9 cellular contexts compared by ENCODE assay signal in the genomic region with DNA sequence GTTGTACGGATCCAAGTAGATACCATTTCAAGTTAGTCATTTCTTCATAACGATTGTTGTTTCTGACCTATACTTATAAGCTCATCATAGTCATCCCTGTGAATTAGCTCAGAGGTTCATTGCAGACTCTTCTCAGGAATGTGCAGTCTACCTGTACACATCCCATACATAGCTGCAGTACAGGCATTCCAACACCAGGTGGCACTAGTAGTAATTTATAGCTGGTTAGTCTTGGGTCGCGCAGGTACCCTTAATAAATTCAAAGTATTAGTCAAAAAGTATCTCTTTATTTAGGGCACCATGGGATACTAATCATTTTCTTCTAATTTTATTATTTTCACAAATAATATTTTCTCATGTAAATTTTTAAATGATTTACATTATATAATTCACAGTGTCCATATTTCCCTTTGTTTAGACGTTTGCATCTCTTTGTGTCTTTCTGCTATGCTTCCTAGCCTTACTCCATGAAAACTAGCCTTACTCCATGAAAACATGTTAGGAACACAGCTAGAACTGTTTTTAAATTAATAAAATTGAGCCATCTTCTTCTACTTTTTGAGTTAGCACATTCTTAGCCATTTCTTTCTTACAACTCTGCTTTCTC.
A peak's percentile ranks its signal among the peaks of the same experiment; 100 is the strongest.
DNase-seq lines count a peak whose midpoint lies in the region; TF ChIP-seq lines count a peak whose summit lies in the region.
"Had no signal": no experiment of that assay in that cellular context is flagged by ENCODE, and none has a peak within 500 bp of the region (broad histone marks: within the 10 kb centered on the region; RNA-seq: fewer than 3 reads in every experiment).

No MANE protein-coding gene starts in this region.

- DNase-seq in NCI-H2107 treated with DMSO at 0.1 percent for 48 hours (lab: John Stamatoyannopoulos, UW; ENCODE audit: unreplicated experiment) (peak; percentile 35), NCI-H2107 (lab: John Stamatoyannopoulos, UW) (no peak), GM23248 (peak; percentile 37), SHP77 treated with DMSO at 0.1 percent for 48 hours (lab: John Stamatoyannopoulos, UW) (peak; percentile 24), ascending aorta (ENCODE audit: low spot score in 2 of 2) (peak in 1 of 2 donors; percentile 69), iPS-NIHi11 (ENCODE audit: low spot score) (peak; percentile 48)
- peak; percentile 10 to 22 for DNase-seq in stimulated activated CD4-positive, alpha-beta T cell treated with anti-CD3 and anti-CD28 coated beads, Interleukin-1b, Interleukin-23, amount 100 ng/mL, for 4 hours (ENCODE audit: low read depth in 2 of 2)

- WGBS in GM23248 (ENCODE audit: low coverage in 1 of 2, low lambda C conversion rate in 2 of 2, missing lambda C conversion rate in 2 of 2), 2 experiments: 59 to 65% methylated on average over 5 of the region's 5 CpGs

- no peak overlapping the region for H3K4me3 ChIP-seq in GM23248
- H3K4me3 ChIP-seq in KMS-11 (IDR thresholded peaks at IDR 0.05; ENCODE audit: insufficient read depth, low read depth, low read length): no peak overlapping the region
- H3K4me3 ChIP-seq in ascending aorta: no peak overlapping the region
- H3K4me3 ChIP-seq: BLaER1 treated with 17β-estradiol and CSF1 and Interleukin-3, amounts not matched to agents 10 nM and 100 nM had no signal

- no peaks in the 10 kb centered on the region for H3K9me2 ChIP-seq in GM23248 (ENCODE audit: insufficient read depth)

- in situ Hi-C loops in GM23248 (cut with MboI): no loop called here

- TF ChIP-seq CTCF in KMS-11 (conservative IDR thresholded peaks at IDR 0.05; ENCODE audit: low read depth, low read length) (peak; percentile 84), ascending aorta (IDR thresholded peaks at IDR 0.05) (peak; percentile 11 to 60 (median 56))

- intact Hi-C loops in ascending aorta (cut with DNase I): no loop called here

- no peak overlapping the region for H3K27ac ChIP-seq in GM23248
- H3K27ac ChIP-seq in KMS-11: no peak overlapping the region
- H3K27ac ChIP-seq in ascending aorta: no peak overlapping the region
- H3K27ac ChIP-seq: BLaER1 treated with 17β-estradiol and CSF1 and Interleukin-3, amounts not matched to agents 10 nM and 100 nM had no signal

- H2AFZ ChIP-seq in GM23248 (no peak overlapping the region), KMS-11 (ENCODE audit: low read depth) (no peak overlapping the region)

- H3K79me2 ChIP-seq in GM23248 (ENCODE audit: insufficient read depth): no peaks in the 10 kb centered on the region
- no peaks in the 10 kb centered on the region for H3K79me2 ChIP-seq in KMS-11 (ENCODE audit: insufficient read depth, low read depth)

- H3K36me3 ChIP-seq in GM23248 (ENCODE audit: low read depth): no peaks in the 10 kb centered on the region
- H3K36me3 ChIP-seq in KMS-11 (ENCODE audit: insufficient read depth): no peaks in the 10 kb centered on the region
- no peaks in the 10 kb centered on the region for H3K36me3 ChIP-seq in ascending aorta
- H3K36me3 ChIP-seq: BLaER1 treated with 17β-estradiol and CSF1 and Interleukin-3, amounts not matched to agents 10 nM and 100 nM had no signal

- no peaks in the 10 kb centered on the region for H3K9me3 ChIP-seq in GM23248 (ENCODE audit: low read depth)
- no peaks in the 10 kb centered on the region for H3K9me3 ChIP-seq in ascending aorta
- H3K9me3 ChIP-seq: BLaER1 treated with 17β-estradiol and CSF1 and Interleukin-3, amounts not matched to agents 10 nM and 100 nM had no signal

- H4K20me1 ChIP-seq in GM23248 (ENCODE audit: insufficient read depth) (no peaks in the 10 kb centered on the region), KMS-11 (ENCODE audit: insufficient read depth) (no peaks in the 10 kb centered on the region)
- H4K20me1 ChIP-seq: BLaER1 treated with 17β-estradiol and CSF1 and Interleukin-3, amounts not matched to agents 10 nM and 100 nM had no signal

- H3K9ac ChIP-seq in GM23248 (no peak overlapping the region), KMS-11 (no peak overlapping the region)
- H3K9ac ChIP-seq: BLaER1 treated with 17β-estradiol and CSF1 and Interleukin-3, amounts not matched to agents 10 nM and 100 nM had no signal

- H3K27me3 ChIP-seq in GM23248 (replicated peaks; ENCODE audit: insufficient read depth) (no peaks in the 10 kb centered on the region), KMS-11 (ENCODE audit: insufficient read depth, low read depth) (no peaks in the 10 kb centered on the region), ascending aorta (no peaks in the 10 kb centered on the region)
- H3K27me3 ChIP-seq: BLaER1 treated with 17β-estradiol and CSF1 and Interleukin-3, amounts not matched to agents 10 nM and 100 nM had no signal

- H3K4me2 ChIP-seq in GM23248 (ENCODE audit: unreplicated experiment) (no peak overlapping the region), KMS-11 (no peak overlapping the region)
- H3K4me2 ChIP-seq: BLaER1 treated with 17β-estradiol and CSF1 and Interleukin-3, amounts not matched to agents 10 nM and 100 nM had no signal

- H3F3A ChIP-seq in GM23248 (ENCODE audit: insufficient read depth): no peaks in the 10 kb centered on the region

- H3K4me1 ChIP-seq in GM23248 (ENCODE audit: insufficient read depth): no peaks in the 10 kb centered on the region
- no peaks in the 10 kb centered on the region for H3K4me1 ChIP-seq in KMS-11 (ENCODE audit: low read depth, poor library complexity, severe bottlenecking)
- no peaks in the 10 kb centered on the region for H3K4me1 ChIP-seq in ascending aorta
- H3K4me1 ChIP-seq: BLaER1 treated with 17β-estradiol and CSF1 and Interleukin-3, amounts not matched to agents 10 nM and 100 nM had no signal
